ENCODE assay signal across 17 cellular contexts in the genomic region with DNA sequence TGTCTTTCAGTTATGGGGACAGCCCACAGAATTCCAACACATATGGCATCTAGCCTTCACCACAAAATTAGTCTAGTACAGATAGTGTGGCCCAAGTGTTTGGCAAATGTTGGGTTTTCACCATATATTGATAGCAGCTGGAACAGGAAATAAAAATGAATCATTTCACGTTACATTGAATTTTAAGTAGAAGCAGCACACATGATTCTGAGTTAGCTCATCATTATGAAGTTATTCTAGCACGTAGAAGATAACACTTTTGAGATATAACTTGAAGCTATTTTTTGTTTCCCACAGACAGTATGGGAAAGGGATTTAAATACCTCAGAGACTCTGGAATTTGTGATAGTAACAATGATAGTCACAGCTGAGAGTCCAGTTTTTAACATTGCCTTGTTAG.
DNase-seq lines count a peak whose midpoint lies in the region; FAIRE-seq and TF ChIP-seq lines count a peak whose summit lies in the region.
"Had no signal": no experiment of that assay in that cellular context is flagged by ENCODE, and none has a peak within 500 bp of the region (broad histone marks: within the 10 kb centered on the region; RNA-seq: fewer than 3 reads in every experiment).

No MANE protein-coding gene starts in this region.

- no peaks in the 10 kb centered on the region for H3K36me3 ChIP-seq in fibroblast of lung (ENCODE audit: control insufficient read depth, insufficient read depth, low read length)

- H3K4me2 ChIP-seq in fibroblast of lung (ENCODE audit: extremely low read depth, insufficient read depth, low read length), result no peak overlapping the region

- H3K9me3 ChIP-seq in fibroblast of lung (ENCODE audit: control insufficient read depth, insufficient read depth, low read depth, low read length), result no peaks in the 10 kb centered on the region
- H3K9me3 ChIP-seq: mucosa of descending colon had no signal

- no peak for TF ChIP-seq CTCF in fibroblast of lung (conservative IDR thresholded peaks at IDR 0.05 in 1 of 2, IDR thresholded peaks at IDR 0.05 in 1 of 2; ENCODE audit: low read depth in 1 of 2, low read length in 2 of 2)

- no peak overlapping the region for H3K27ac ChIP-seq in fibroblast of lung (ENCODE audit: insufficient read depth, low read length)

- H3K27me3 ChIP-seq in fibroblast of lung (ENCODE audit: control insufficient read depth, insufficient read depth, low read length), result no peaks in the 10 kb centered on the region

- H3K4me1 ChIP-seq in fibroblast of lung (ENCODE audit: control insufficient read depth, extremely low read depth, insufficient read depth, low read length), result peaks cover 2% of the 10 kb centered on the region

- H2AFZ ChIP-seq in fibroblast of lung (ENCODE audit: low read length), result no peak overlapping the region

- no peaks in the 10 kb centered on the region for H4K20me1 ChIP-seq in fibroblast of lung (ENCODE audit: control insufficient read depth, extremely low read depth, insufficient read depth, low read length)

- DNase-seq in Daoy (ENCODE audit: low read depth), result peak; percentile 31
- DNase-seq in RCC 7860 (ENCODE audit: low spot score), result peak; percentile 8
- peak; percentile 57 to 93 for DNase-seq in fibroblast of lung (ENCODE audit: low read depth in 2 of 2)
- DNase-seq in non-pigmented ciliary epithelial cell (ENCODE audit: low read depth), result peak; percentile 50
- DNase-seq in central memory CD4-positive, alpha-beta T cell, result no peak
- DNase-seq in NCI-H2196 (lab: John Stamatoyannopoulos, UW; ENCODE audit: unreplicated experiment), result no peak
- DNase-seq in NCI-H526 treated with DMSO at 0.1 percent for 48 hours (lab: John Stamatoyannopoulos, UW), result no peak
- no peak for DNase-seq in AML-193 (lab: John Stamatoyannopoulos, UW)
- DNase-seq: activated naive CD4-positive, alpha-beta T cell treated with anti-CD3 and anti-CD28 coated beads, Interleukin-2, amount 50 U/mL, for 16 hours; CD4-positive, CD25-positive, alpha-beta regulatory T cell; foreskin melanocyte; immature natural killer cell; mucosa of descending colon; NCI-H1048; NCI-H2227 treated with DMSO at 0.1 percent for 48 hours; stimulated activated CD4-positive, alpha-beta T cell treated with anti-CD3 and anti-CD28 coated beads, Interleukin-2, amount 100 ng/mL, for 24 hours had no signal

- no peak overlapping the region for H3K4me3 ChIP-seq in fibroblast of lung (replicated peaks in 1 of 4; ENCODE audit: control extremely low read depth in 1 of 4, insufficient read depth in 1 of 4, low read depth in 3 of 4, low read length in 4 of 4)
- H3K4me3 ChIP-seq: mucosa of descending colon had no signal

- no peak overlapping the region for H3K9ac ChIP-seq in fibroblast of lung (ENCODE audit: insufficient read depth, low read length)

- H3K79me2 ChIP-seq in fibroblast of lung (ENCODE audit: control insufficient read depth, insufficient read depth, low read length), result no peaks in the 10 kb centered on the region

- no peak for FAIRE-seq in RCC 7860 (lab: Jason Lieb, UNC)
- FAIRE-seq: GM19239 had no signal

Comparison
In these comparisons a context has a peak if more than half of its experiments do, and no peak if none do; other contexts are left out.
1. DNase-seq: peak in Daoy (single experiment), RCC 7860 (single experiment), fibroblast of lung (2 of 2) and non-pigmented ciliary epithelial cell (single experiment); none in central memory CD4-positive, alpha-beta T cell (single experiment), NCI-H2196 (single experiment), NCI-H526 treated with DMSO at 0.1 percent for 48 hours (single experiment) and AML-193 (0 of 2).